9 cellular contexts compared by ENCODE assay signal in the genomic region with DNA sequence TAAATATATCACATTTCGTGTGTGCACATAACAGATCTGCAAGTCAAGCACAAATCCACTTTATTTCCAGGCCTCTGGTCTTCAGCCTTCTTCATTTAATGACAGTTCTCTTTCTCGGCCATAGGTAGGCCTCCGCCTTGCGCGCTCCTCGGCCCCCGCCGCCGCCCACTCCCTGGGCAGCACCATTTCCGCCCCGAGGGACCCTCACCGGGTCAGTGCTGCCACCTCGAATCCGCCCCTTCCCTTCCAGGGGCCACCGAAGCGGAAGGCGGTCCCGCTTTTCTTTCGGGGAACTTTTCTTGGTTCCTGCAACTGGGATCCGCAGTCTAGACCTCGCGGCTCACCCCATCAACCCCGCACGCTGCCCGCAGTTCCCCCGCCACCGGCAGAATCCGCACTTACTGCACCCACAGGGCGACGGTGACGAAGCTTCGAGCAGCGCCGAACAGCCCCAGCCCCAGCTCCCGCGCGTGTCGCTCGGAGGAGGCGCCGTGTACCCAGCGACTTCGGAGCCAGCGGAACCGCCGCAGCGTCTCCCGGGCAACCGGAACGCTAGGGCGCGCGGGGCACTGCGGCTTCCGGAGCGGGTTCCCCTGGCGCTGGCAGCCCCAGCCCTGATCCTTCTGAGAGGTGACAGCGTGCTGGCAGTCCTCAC. TPM values are rescaled to one million over a fixed set of nuclear protein-coding genes. Genes with fewer than 3 reads are reported as not detected.
DNase-seq lines count a peak whose midpoint lies in the region; ATAC-seq and TF ChIP-seq lines count a peak whose summit lies in the region.
"Had no signal": no experiment of that assay in that cellular context is flagged by ENCODE, and none has a peak within 500 bp of the region (broad histone marks: within the 10 kb centered on the region; RNA-seq: fewer than 3 reads in every experiment).

A gene (minus strand): TSS at position 502 of the 655 bp plus-strand sequence.

- ATAC-seq in HG03460 (IDR thresholded peaks at IDR 0.05; ENCODE audit: unreplicated experiment): peak; percentile 49

- H3K27ac ChIP-seq in ACC112 (ENCODE audit: low read depth, low read length) (no peak within 1 kb of the TSS), right atrium auricular region (no peak within 1 kb of the TSS)
- H3K27ac ChIP-seq: SJSA1 had no signal

- no peak within 1 kb of the TSS for H2AFZ ChIP-seq in ACC112 (ENCODE audit: low read length, unreplicated experiment)

- H3K4me1 ChIP-seq in ACC112 (ENCODE audit: control insufficient read depth, insufficient read depth, low read length, unreplicated experiment) (no peaks in the 10 kb centered on the region), right atrium auricular region (no peaks in the 10 kb centered on the region)
- H3K4me1 ChIP-seq: SJSA1 had no signal

- H3K36me3 ChIP-seq in ACC112 (ENCODE audit: insufficient read depth, low read length) (peaks cover 10% of the 10 kb centered on the region; the same call in 1 of the 2 replicates), right atrium auricular region (peaks cover 2% of the 10 kb centered on the region)

- no peaks in the 10 kb centered on the region for H3K27me3 ChIP-seq in ACC112 (ENCODE audit: insufficient read depth, low read length)
- H3K27me3 ChIP-seq in right atrium auricular region: no peaks in the 10 kb centered on the region
- H3K27me3 ChIP-seq: SJSA1 had no signal

- H3K9me3 ChIP-seq in right atrium auricular region: no peaks in the 10 kb centered on the region
- H3K9me3 ChIP-seq: SJSA1 had no signal

- H3K4me3 ChIP-seq in ACC112 (ENCODE audit: low read depth, low read length) (peak within 1 kb of the TSS; percentile 21; the same call in 1 of the 2 replicates), right atrium auricular region (peak within 1 kb of the TSS; percentile 19 to 26)
- H3K4me3 ChIP-seq: SJSA1 had no signal

- peak; percentile 26 for DNase-seq in activated gamma-delta T cell treated with Interleukin-2 at 50 U/mL for 16 hours
- DNase-seq in right atrium auricular region (ENCODE audit: low spot score): no peak
- DNase-seq in NCI-H1092 (lab: John Stamatoyannopoulos, UW): no peak
- DNase-seq in SIG-M5 treated with dmso at 0.1 percent for 504 hours (lab: John Stamatoyannopoulos, UW; ENCODE audit: unreplicated experiment): no peak
- no peak for DNase-seq in NCI-H2107 treated with DMSO at 0.1 percent for 48 hours (lab: John Stamatoyannopoulos, UW; ENCODE audit: unreplicated experiment)
- DNase-seq in islet precursor cell: no peak

- no peaks in the 10 kb centered on the region for H3K79me2 ChIP-seq in ACC112 (ENCODE audit: control insufficient read depth, insufficient read depth, low read length, unreplicated experiment)

- TF ChIP-seq CTCF in right atrium auricular region (IDR thresholded peaks at IDR 0.05): no peak

RNA-seq across cellular contexts. Expression of the gene that starts here (rescaled TPM):
- under 1 TPM; 0.79 to 0.89 TPM for total RNA-seq in right atrium auricular region
